Comparison of ENCODE assay signal across 1 cellular context in genomic region chr3:4979401-4980228, GRCh38.
A peak's percentile ranks its signal among the peaks of the same experiment; 100 is the strongest.
TF ChIP-seq lines count a peak whose summit lies in the region.

Gene BHLHE40, plus strand, starts transcription at chr3:4979437. Its CDS starts 282 bp downstream, at chr3:4979719.

TF ChIP-seq in K562, 482 proteins besides CTCF, POLR2A, EP300 and RAD21 (continued from another document and continues in another):
- TF ChIP-seq, protein P1, sequence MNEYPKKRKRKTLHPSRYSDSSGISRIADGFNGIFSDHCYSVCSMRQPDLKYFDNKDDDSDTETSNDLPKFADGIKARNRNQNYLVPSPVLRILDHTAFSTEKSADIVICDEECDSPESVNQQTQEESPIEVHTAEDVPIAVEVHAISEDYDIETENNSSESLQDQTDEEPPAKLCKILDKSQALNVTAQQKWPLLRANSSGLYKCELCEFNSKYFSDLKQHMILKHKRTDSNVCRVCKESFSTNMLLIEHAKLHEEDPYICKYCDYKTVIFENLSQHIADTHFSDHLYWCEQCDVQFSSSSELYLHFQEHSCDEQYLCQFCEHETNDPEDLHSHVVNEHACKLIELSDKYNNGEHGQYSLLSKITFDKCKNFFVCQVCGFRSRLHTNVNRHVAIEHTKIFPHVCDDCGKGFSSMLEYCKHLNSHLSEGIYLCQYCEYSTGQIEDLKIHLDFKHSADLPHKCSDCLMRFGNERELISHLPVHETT (CRISPR knock-in tag; conservative IDR thresholded peaks at IDR 0.05 in 1 of 2, IDR thresholded peaks at IDR 0.05 in 1 of 2) = no peak
- TF ChIP-seq, protein P2, sequence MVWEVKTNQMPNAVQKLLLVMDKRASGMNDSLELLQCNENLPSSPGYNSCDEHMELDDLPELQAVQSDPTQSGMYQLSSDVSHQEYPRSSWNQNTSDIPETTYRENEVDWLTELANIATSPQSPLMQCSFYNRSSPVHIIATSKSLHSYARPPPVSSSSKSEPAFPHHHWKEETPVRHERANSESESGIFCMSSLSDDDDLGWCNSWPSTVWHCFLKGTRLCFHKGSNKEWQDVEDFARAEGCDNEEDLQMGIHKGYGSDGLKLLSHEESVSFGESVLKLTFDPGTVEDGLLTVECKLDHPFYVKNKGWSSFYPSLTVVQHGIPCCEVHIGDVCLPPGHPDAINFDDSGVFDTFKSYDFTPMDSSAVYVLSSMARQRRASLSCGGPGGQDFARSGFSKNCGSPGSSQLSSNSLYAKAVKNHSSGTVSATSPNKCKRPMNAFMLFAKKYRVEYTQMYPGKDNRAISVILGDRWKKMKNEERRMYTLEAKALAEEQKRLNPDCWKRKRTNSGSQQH (CRISPR knock-in tag; IDR thresholded peaks at IDR 0.05) = 0 out of 2 replicates have a peak, but pooled peaks have one; percentile 39
- TF ChIP-seq NFYB (IDR thresholded peaks at IDR 0.05; ENCODE audit: extremely low read depth, insufficient read length) = no peak
- no peak for TF ChIP-seq ILF3 (IDR thresholded peaks at IDR 0.05; ENCODE audit: borderline replicate concordance)
- no peak for TF ChIP-seq ZNF324 (CRISPR knock-in tag; IDR thresholded peaks at IDR 0.05)
- 0 out of 2 replicates have a peak, but pooled peaks have one; percentile 25 for TF ChIP-seq NBN (IDR thresholded peaks at IDR 0.05; ENCODE audit: low read depth)
- TF ChIP-seq, protein P3, sequence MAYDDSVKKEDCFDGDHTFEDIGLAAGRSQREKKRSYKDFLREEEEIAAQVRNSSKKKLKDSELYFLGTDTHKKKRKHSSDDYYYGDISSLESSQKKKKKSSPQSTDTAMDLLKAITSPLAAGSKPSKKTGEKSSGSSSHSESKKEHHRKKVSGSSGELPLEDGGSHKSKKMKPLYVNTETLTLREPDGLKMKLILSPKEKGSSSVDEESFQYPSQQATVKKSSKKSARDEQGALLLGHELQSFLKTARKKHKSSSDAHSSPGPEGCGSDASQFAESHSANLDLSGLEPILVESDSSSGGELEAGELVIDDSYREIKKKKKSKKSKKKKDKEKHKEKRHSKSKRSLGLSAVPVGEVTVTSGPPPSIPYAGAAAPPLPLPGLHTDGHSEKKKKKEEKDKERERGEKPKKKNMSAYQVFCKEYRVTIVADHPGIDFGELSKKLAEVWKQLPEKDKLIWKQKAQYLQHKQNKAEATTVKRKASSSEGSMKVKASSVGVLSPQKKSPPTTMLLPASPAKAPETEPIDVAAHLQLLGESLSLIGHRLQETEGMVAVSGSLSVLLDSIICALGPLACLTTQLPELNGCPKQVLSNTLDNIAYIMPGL (CRISPR knock-in tag; IDR thresholded peaks at IDR 0.05) = no peak
- TF ChIP-seq SMAD2 (IDR thresholded peaks at IDR 0.05; ENCODE audit: low read depth, low read length) = no peak
- no peak for TF ChIP-seq ZNF77 (CRISPR knock-in tag; IDR thresholded peaks at IDR 0.05)
- TF ChIP-seq, protein P4, sequence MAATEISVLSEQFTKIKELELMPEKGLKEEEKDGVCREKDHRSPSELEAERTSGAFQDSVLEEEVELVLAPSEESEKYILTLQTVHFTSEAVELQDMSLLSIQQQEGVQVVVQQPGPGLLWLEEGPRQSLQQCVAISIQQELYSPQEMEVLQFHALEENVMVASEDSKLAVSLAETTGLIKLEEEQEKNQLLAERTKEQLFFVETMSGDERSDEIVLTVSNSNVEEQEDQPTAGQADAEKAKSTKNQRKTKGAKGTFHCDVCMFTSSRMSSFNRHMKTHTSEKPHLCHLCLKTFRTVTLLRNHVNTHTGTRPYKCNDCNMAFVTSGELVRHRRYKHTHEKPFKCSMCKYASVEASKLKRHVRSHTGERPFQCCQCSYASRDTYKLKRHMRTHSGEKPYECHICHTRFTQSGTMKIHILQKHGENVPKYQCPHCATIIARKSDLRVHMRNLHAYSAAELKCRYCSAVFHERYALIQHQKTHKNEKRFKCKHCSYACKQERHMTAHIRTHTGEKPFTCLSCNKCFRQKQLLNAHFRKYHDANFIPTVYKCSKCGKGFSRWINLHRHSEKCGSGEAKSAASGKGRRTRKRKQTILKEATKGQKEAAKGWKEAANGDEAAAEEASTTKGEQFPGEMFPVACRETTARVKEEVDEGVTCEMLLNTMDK (IDR thresholded peaks at IDR 0.05; ENCODE audit: borderline replicate concordance, insufficient read depth, low read depth, low read length, poor library complexity, severe bottlenecking) = no peak
- no peak; the same call in 1 of the 2 replicates for TF ChIP-seq HES1 (IDR thresholded peaks at IDR 0.05; ENCODE audit: low read depth)
- TF ChIP-seq SMAD1 (IDR thresholded peaks at IDR 0.05; ENCODE audit: low read depth, low read length, partially characterized antibody) = peak; percentile 46
- no peak for TF ChIP-seq ID3 (CRISPR knock-in tag; IDR thresholded peaks at IDR 0.05)
- peak; percentile 36; the same call in 1 of the 2 replicates for TF ChIP-seq ID3 (tag; IDR thresholded peaks at IDR 0.05)
- TF ChIP-seq RBM39 (optimal IDR thresholded peaks at IDR 0.05; ENCODE audit: low read depth, low read length) = no peak
- TF ChIP-seq MED1 (CRISPR knock-in tag; IDR thresholded peaks at IDR 0.05; ENCODE audit: borderline replicate concordance) = no peak
- 0 out of 2 replicates have a peak, but pooled peaks have one; percentile 22 for TF ChIP-seq ATF7 (IDR thresholded peaks at IDR 0.05)
- TF ChIP-seq BRCA1 (IDR thresholded peaks at IDR 0.05) = no peak
- TF ChIP-seq BRCA1 (CRISPR knock-in tag; IDR thresholded peaks at IDR 0.05) = no peak
- no peak for TF ChIP-seq GTF3C2 (IDR thresholded peaks at IDR 0.05; ENCODE audit: borderline replicate concordance, extremely low read depth, insufficient read length)
- TF ChIP-seq PRMT5 (CRISPR knock-in tag; IDR thresholded peaks at IDR 0.05) = 0 out of 2 replicates have a peak, but pooled peaks have one; percentile 13
- no peak for TF ChIP-seq CAMTA2 (CRISPR knock-in tag; conservative IDR thresholded peaks at IDR 0.05)
- TF ChIP-seq CBX1 (IDR thresholded peaks at IDR 0.05; ENCODE audit: low read depth) = 0 out of 2 replicates have a peak, but pooled peaks have one; percentile 65
- no peak for TF ChIP-seq NR2C1 (IDR thresholded peaks at IDR 0.05)
- no peak for TF ChIP-seq NR2C1 (tag; IDR thresholded peaks at IDR 0.05)
- TF ChIP-seq, protein P5, sequence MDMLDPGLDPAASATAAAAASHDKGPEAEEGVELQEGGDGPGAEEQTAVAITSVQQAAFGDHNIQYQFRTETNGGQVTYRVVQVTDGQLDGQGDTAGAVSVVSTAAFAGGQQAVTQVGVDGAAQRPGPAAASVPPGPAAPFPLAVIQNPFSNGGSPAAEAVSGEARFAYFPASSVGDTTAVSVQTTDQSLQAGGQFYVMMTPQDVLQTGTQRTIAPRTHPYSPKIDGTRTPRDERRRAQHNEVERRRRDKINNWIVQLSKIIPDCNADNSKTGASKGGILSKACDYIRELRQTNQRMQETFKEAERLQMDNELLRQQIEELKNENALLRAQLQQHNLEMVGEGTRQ (CRISPR knock-in tag; IDR thresholded peaks at IDR 0.05) = no peak
- TF ChIP-seq TBP (optimal IDR thresholded peaks at IDR 0.05; ENCODE audit: low read depth, low read length) = peak; percentile 78
- no peak for TF ChIP-seq RBM15 (IDR thresholded peaks at IDR 0.05; ENCODE audit: insufficient read depth, low read length)
- no peak for TF ChIP-seq PHF20 (IDR thresholded peaks at IDR 0.05; ENCODE audit: partially characterized antibody)
- TF ChIP-seq ELK3 (CRISPR knock-in tag; IDR thresholded peaks at IDR 0.05) = no peak
- TF ChIP-seq ESRRA (IDR thresholded peaks at IDR 0.05; ENCODE audit: borderline replicate concordance, low read depth) = 0 out of 2 replicates have a peak, but pooled peaks have one; percentile 28
- TF ChIP-seq SMARCC2 (IDR thresholded peaks at IDR 0.05; ENCODE audit: low read depth) = no peak
- no peak for TF ChIP-seq TCF7 (IDR thresholded peaks at IDR 0.05; ENCODE audit: borderline replicate concordance)
- TF ChIP-seq L3MBTL2 (IDR thresholded peaks at IDR 0.05) = no peak
- TF ChIP-seq POLR2B (IDR thresholded peaks at IDR 0.05; ENCODE audit: low read depth, partially characterized antibody) = peak; percentile 85
- no peak for TF ChIP-seq HMG20A (CRISPR knock-in tag; conservative IDR thresholded peaks at IDR 0.05)
- no peak for TF ChIP-seq ZNF586 (CRISPR knock-in tag; conservative IDR thresholded peaks at IDR 0.05)
- no peak for TF ChIP-seq ZNF589 (CRISPR knock-in tag; IDR thresholded peaks at IDR 0.05; ENCODE audit: low read depth)
- no peak for TF ChIP-seq ZNF12 (CRISPR knock-in tag; IDR thresholded peaks at IDR 0.05)
- TF ChIP-seq ZNF431 (CRISPR knock-in tag; IDR thresholded peaks at IDR 0.05) = no peak
- no peak for TF ChIP-seq ZC3H4 (CRISPR knock-in tag; IDR thresholded peaks at IDR 0.05; ENCODE audit: borderline replicate concordance)
- no peak for TF ChIP-seq DACH1 (IDR thresholded peaks at IDR 0.05; ENCODE audit: partially characterized antibody)
- 0 out of 4 replicates have a peak, but pooled peaks of 1 of the 2 experiments have one; percentile 29 for TF ChIP-seq SIN3A (IDR thresholded peaks at IDR 0.05; ENCODE audit: borderline replicate concordance in 2 of 2, control insufficient read depth in 1 of 2, low read depth in 2 of 2, low read length in 2 of 2)
- TF ChIP-seq ZNF239 (CRISPR knock-in tag; IDR thresholded peaks at IDR 0.05) = no peak
- TF ChIP-seq SRSF7 (optimal IDR thresholded peaks at IDR 0.05; ENCODE audit: low read depth, low read length) = no peak
- no peak for TF ChIP-seq ZNF717 (CRISPR knock-in tag; IDR thresholded peaks at IDR 0.05)
- TF ChIP-seq SRSF3 (IDR thresholded peaks at IDR 0.05; ENCODE audit: insufficient read depth, low read length) = no peak
- no peak for TF ChIP-seq ZC3H8 (IDR thresholded peaks at IDR 0.05)
- TF ChIP-seq SP2 (IDR thresholded peaks at IDR 0.05; ENCODE audit: extremely low read depth, low read depth, low read length, poor library complexity, severe bottlenecking) = no peak
- TF ChIP-seq ETV5 (CRISPR knock-in tag; IDR thresholded peaks at IDR 0.05; ENCODE audit: low read depth) = 0 out of 2 replicates have a peak, but pooled peaks have one; percentile 24
- TF ChIP-seq SRF (CRISPR knock-in tag; IDR thresholded peaks at IDR 0.05) = no peak
- no peak for TF ChIP-seq PCBP2 (IDR thresholded peaks at IDR 0.05; ENCODE audit: low read depth, low read length, poor library complexity, severe bottlenecking)
- TF ChIP-seq TARDBP (IDR thresholded peaks at IDR 0.05) = no peak
- TF ChIP-seq, protein P6, sequence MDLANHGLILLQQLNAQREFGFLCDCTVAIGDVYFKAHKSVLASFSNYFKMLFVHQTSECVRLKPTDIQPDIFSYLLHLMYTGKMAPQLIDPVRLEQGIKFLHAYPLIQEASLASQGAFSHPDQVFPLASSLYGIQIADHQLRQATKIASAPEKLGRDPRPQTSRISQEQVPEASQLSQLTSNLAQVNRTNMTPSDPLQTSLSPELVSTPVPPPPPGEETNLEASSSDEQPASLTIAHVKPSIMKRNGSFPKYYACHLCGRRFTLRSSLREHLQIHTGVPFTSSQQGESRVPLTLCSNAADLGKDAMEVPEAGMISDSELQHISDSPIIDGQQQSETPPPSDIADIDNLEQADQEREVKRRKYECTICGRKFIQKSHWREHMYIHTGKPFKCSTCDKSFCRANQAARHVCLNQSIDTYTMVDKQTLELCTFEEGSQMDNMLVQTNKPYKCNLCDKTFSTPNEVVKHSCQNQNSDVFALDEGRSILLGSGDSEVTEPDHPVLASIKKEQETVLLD (IDR thresholded peaks at IDR 0.05) = no peak; the same call in 1 of the 2 replicates
- TF ChIP-seq, protein P7, sequence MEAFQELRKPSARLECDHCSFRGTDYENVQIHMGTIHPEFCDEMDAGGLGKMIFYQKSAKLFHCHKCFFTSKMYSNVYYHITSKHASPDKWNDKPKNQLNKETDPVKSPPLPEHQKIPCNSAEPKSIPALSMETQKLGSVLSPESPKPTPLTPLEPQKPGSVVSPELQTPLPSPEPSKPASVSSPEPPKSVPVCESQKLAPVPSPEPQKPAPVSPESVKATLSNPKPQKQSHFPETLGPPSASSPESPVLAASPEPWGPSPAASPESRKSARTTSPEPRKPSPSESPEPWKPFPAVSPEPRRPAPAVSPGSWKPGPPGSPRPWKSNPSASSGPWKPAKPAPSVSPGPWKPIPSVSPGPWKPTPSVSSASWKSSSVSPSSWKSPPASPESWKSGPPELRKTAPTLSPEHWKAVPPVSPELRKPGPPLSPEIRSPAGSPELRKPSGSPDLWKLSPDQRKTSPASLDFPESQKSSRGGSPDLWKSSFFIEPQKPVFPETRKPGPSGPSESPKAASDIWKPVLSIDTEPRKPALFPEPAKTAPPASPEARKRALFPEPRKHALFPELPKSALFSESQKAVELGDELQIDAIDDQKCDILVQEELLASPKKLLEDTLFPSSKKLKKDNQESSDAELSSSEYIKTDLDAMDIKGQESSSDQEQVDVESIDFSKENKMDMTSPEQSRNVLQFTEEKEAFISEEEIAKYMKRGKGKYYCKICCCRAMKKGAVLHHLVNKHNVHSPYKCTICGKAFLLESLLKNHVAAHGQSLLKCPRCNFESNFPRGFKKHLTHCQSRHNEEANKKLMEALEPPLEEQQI (IDR thresholded peaks at IDR 0.05) = no peak
